Comparison of ENCODE assay signal across 12 cellular contexts in the genomic region with DNA sequence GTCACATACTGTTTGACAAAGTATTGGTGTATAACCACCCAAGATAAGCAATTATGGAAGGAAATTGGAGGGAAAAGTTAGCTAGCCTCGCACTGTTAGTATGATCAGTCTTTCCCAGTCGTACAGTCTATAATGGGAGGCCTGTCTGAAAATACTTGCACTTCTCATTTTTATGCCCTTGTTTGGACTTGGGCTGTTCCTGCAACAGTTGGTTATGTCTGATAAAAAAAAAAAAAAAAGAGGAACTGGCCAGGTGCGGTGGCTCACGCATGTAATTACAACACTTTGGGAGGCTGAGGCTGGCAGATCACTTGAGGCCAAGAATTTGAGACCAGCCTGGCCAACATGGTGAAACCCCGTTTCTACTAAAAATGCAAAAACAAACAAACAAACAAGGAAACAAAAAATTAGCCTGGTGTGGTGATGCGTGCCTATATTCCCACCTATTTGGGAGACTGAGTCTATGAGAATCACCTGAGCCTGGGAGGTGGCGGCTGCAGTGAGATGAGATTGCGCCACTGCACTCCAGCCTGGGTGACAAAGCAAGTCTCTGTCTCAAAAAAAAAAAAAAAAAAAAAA. TPM values are rescaled to one million over a fixed set of nuclear protein-coding genes. Genes with fewer than 3 reads are reported as not detected.
DNase-seq lines count a peak whose midpoint lies in the region; ATAC-seq lines count a peak whose summit lies in the region.
"Had no signal": no experiment of that assay in that cellular context is flagged by ENCODE, and none has a peak within 500 bp of the region (broad histone marks: within the 10 kb centered on the region; RNA-seq: fewer than 3 reads in every experiment).

No MANE protein-coding gene starts in this region.

- ATAC-seq in GM19023 (IDR thresholded peaks at IDR 0.05; ENCODE audit: unreplicated experiment) (peak; percentile 81), HG02885 (IDR thresholded peaks at IDR 0.05; ENCODE audit: poor library complexity, unreplicated experiment) (peak; percentile 79), naive B cell (ENCODE audit: low read depth in 2 of 2) (peak; percentile 98 to 99), GM19452 (IDR thresholded peaks at IDR 0.05; ENCODE audit: unreplicated experiment) (no peak)
- ATAC-seq: T-cell had no signal

- no peak overlapping the region for H3K4me2 ChIP-seq in mesendoderm (ENCODE audit: low read length)

- no peaks in the 10 kb centered on the region for H3K4me1 ChIP-seq in mesendoderm (ENCODE audit: control insufficient read depth, low read depth, low read length)

- no peaks in the 10 kb centered on the region for H3K36me3 Mint-ChIP-seq in naive B cell
- H3K36me3 Mint-ChIP-seq: T-cell had no signal

- peaks cover 0 to 2% (median 0%) of the 10 kb centered on the region in 7 donors for H3K9me3 Mint-ChIP-seq in naive B cell
- H3K9me3 Mint-ChIP-seq: activated T-helper 1 cell treated with anti-CD3 and anti-CD28 coated beads, Interleukin-12 subunit alpha, Interleukin-12 subunit beta, Interleukin-2, Interleukin-4 antibody, amounts not matched to agents 30 ng/mL and 10 ng/mL and 1 ng/mL, durations not matched to agents 14 hours and 24 hours and 36 hours; T-cell had no signal

- no peak overlapping the region for H2AK5ac ChIP-seq in mesendoderm (ENCODE audit: low read length)

- peak overlapping the region; percentile 3 to 82 (median 24) for H3K4me3 Mint-ChIP-seq in naive B cell
- H3K4me3 Mint-ChIP-seq: activated T-helper 1 cell treated with anti-CD3 and anti-CD28 coated beads, Interleukin-12 subunit alpha, Interleukin-12 subunit beta, Interleukin-2, Interleukin-4 antibody, amounts not matched to agents 30 ng/mL and 10 ng/mL and 1 ng/mL, durations not matched to agents 14 hours and 24 hours and 36 hours; T-cell had no signal

- no peak overlapping the region for H2BK15ac ChIP-seq in mesendoderm (replicated peaks; ENCODE audit: low read depth)

- H3K79me1 ChIP-seq in mesendoderm (ENCODE audit: low read length): no peaks in the 10 kb centered on the region

- no peak overlapping the region for H3K23ac ChIP-seq in mesendoderm (ENCODE audit: low read length)

- no peaks in the 10 kb centered on the region for H3K27me3 Mint-ChIP-seq in naive B cell

- no CpG with 5 or more reads among the region's 8 CpGs for WGBS in mesendoderm (ENCODE audit: extremely low coverage, insufficient coverage, low lambda C conversion rate)

- no peak overlapping the region for H3K4me3 ChIP-seq in mesendoderm (ENCODE audit: low read length)
- H3K4me3 ChIP-seq: dorsolateral prefrontal cortex had no signal

- no peak overlapping the region for H3K56ac ChIP-seq in mesendoderm (ENCODE audit: low read length)

- H3K9ac ChIP-seq in mesendoderm (ENCODE audit: low read length): no peak overlapping the region

- peaks cover 23 to 27% (median 23%) of the 10 kb centered on the region in 3 donors for H3K4me1 Mint-ChIP-seq in naive B cell
- H3K4me1 Mint-ChIP-seq: T-cell had no signal

- H2BK5ac ChIP-seq in mesendoderm (ENCODE audit: low read length): no peak overlapping the region

- no peak overlapping the region for H3K27ac ChIP-seq in mesendoderm (ENCODE audit: low read depth, low read length)
- H3K27ac ChIP-seq: dorsolateral prefrontal cortex had no signal

- no peak overlapping the region for H4K8ac ChIP-seq in mesendoderm (ENCODE audit: low read depth, low read length)

- intact Hi-C loops in cardiac septum (cut with DNase I): no loop called here

- H3K27me3 ChIP-seq in mesendoderm (ENCODE audit: insufficient read depth, low read length, poor library complexity): no peaks in the 10 kb centered on the region
- H3K27me3 ChIP-seq: dorsolateral prefrontal cortex had no signal

- no peak overlapping the region for H2BK120ac ChIP-seq in mesendoderm (ENCODE audit: low read depth, low read length)

- DNase-seq in MV-4-11 (lab: John Stamatoyannopoulos, UW): peak; percentile 93
- peak; percentile 69 for DNase-seq in naive B cell
- no peak for DNase-seq in stimulated activated naive CD4-positive, alpha-beta T cell treated with Interleukin-2 at 50 U/mL for 16 hours (lab: John Stamatoyannopoulos, UW)
- DNase-seq in cardiac septum (ENCODE audit: low spot score): no peak
- DNase-seq in mesendoderm: no peak
- DNase-seq: dorsolateral prefrontal cortex, NCI-H2081 treated with DMSO at 0.1 percent for 48 hours, T-cell had no signal

- H3K27ac Mint-ChIP-seq in naive B cell: peak overlapping the region; percentile 37 to 96 (median 84)
- H3K27ac Mint-ChIP-seq: activated T-helper 1 cell treated with anti-CD3 and anti-CD28 coated beads, Interleukin-12 subunit alpha, Interleukin-12 subunit beta, Interleukin-2, Interleukin-4 antibody, amounts not matched to agents 30 ng/mL and 10 ng/mL and 1 ng/mL, durations not matched to agents 14 hours and 24 hours and 36 hours; T-cell had no signal

- H3K36me3 ChIP-seq in mesendoderm (ENCODE audit: control insufficient read depth, insufficient read depth, low read length): no peaks in the 10 kb centered on the region

- H3K18ac ChIP-seq in mesendoderm (ENCODE audit: low read length): no peak overlapping the region

- H4K5ac ChIP-seq in mesendoderm (ENCODE audit: low read length): no peak overlapping the region

- H3K79me2 ChIP-seq in mesendoderm (ENCODE audit: control insufficient read depth, insufficient read depth, low read length): no peaks in the 10 kb centered on the region

- H3K4ac ChIP-seq in mesendoderm (ENCODE audit: low read depth, low read length): no peak overlapping the region

RNA-seq across cellular contexts. Expression of a gene that starts 58.3 kb away (rescaled TPM):
- 1 to 10 TPM; 1.3 to 2.7 (median 1.9) TPM for polyA plus RNA-seq in naive B cell (ENCODE audit: low read depth in 6 of 6)
- 15.2 TPM for total RNA-seq in cardiac septum
- 4.1 TPM for polyA plus RNA-seq in mesendoderm (2013, experiment 1 of 2)
- 4.1 TPM for polyA plus RNA-seq in mesendoderm (2013, experiment 2 of 2)

Comparison
In these comparisons a context has a peak if more than half of its experiments do, and no peak if none do; other contexts are left out.
1. DNase-seq: peak in MV-4-11 (single experiment) and naive B cell (single experiment); none in stimulated activated naive CD4-positive, alpha-beta T cell treated with Interleukin-2 at 50 U/mL for 16 hours (single experiment), cardiac septum (single experiment) and mesendoderm (single experiment).